In the genomic region with DNA sequence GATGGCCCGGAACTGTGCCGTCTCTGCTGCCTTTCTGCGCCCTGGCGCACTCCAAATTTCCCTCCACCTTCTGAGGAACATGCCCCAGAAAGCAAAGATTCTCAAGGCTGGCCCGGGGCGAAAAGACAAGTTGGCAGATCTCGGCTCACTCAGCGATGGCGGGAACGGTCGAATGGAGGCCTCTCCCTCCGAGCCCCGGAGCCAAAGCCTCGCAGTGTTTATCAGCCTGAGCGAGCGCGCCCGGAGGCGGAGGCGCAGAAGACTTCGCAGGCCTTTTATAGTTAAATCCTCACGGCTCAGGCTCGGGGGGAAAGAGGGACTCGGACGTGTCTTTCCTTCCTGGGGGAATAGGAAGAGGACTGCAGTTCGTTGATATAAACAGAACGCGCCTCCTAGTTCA, we compare ENCODE assay signal across 16 cellular contexts. TPM values are rescaled to one million over a fixed set of nuclear protein-coding genes. Genes with fewer than 3 reads are reported as not detected.
DNase-seq lines count a peak whose midpoint lies in the region; ATAC-seq and TF ChIP-seq lines count a peak whose summit lies in the region.
"Had no signal": no experiment of that assay in that cellular context is flagged by ENCODE, and none has a peak within 500 bp of the region (broad histone marks: within the 10 kb centered on the region; RNA-seq: fewer than 3 reads in every experiment).

No MANE protein-coding gene starts in this region.

- no peak for ATAC-seq in lower lobe of right lung
- no peak for ATAC-seq in HG03175 (IDR thresholded peaks at IDR 0.05; ENCODE audit: unreplicated experiment)

- peaks cover 70% of the 10 kb centered on the region for H3K4me1 Mint-ChIP-seq in HFFc6 (ENCODE audit: low read depth)
- H3K4me1 Mint-ChIP-seq: activated naive CD4-positive, alpha-beta T cell treated with anti-CD3 and anti-CD28 coated beads, Interleukin-2, amount 50 U/mL, for 24 hours had no signal

- no peaks in the 10 kb centered on the region for H3K9me3 ChIP-seq in lower lobe of right lung

- peaks cover 64% of the 10 kb centered on the region for H3K36me3 Mint-ChIP-seq in HFFc6 (ENCODE audit: low read depth)
- H3K36me3 Mint-ChIP-seq: activated naive CD4-positive, alpha-beta T cell treated with anti-CD3 and anti-CD28 coated beads, Interleukin-2, amount 50 U/mL, for 24 hours had no signal

- H3K9me3 Mint-ChIP-seq in HFFc6 = no peaks in the 10 kb centered on the region
- H3K9me3 Mint-ChIP-seq: activated naive CD4-positive, alpha-beta T cell treated with anti-CD3 and anti-CD28 coated beads, Interleukin-2, amount 50 U/mL, for 24 hours; memory B cell had no signal

- peaks cover 4% of the 10 kb centered on the region for H3K27me3 Mint-ChIP-seq in HFFc6 (ENCODE audit: insufficient read depth)

- H3K4me3 ChIP-seq in fibroblast of mammary gland (ENCODE audit: control insufficient read depth, low read depth, low read length) = peak overlapping the region; percentile 12
- peak overlapping the region; percentile 60 for H3K4me3 ChIP-seq in lower lobe of right lung
- H3K4me3 ChIP-seq in urinary bladder (ENCODE audit: low read depth, low read length) = no peak overlapping the region

- intact Hi-C loops in lower lobe of right lung (cut with DNase I) = no loop called here

- H3K27ac Mint-ChIP-seq in HFFc6 = peak overlapping the region; percentile 92
- H3K27ac Mint-ChIP-seq: activated naive CD4-positive, alpha-beta T cell treated with anti-CD3 and anti-CD28 coated beads, Interleukin-2, amount 50 U/mL, for 24 hours; memory B cell; nephron progenitor cell had no signal

- DNase-seq in HFFc6 (no peak), fibroblast of mammary gland (ENCODE audit: low read depth) (peak; percentile 24), lower lobe of right lung (no peak), DMS53 (lab: John Stamatoyannopoulos, UW) (no peak), NCI-H1105 (lab: John Stamatoyannopoulos, UW) (no peak)
- DNase-seq: activated CD4-positive, alpha-beta T cell treated with anti-CD3 and anti-CD28 coated beads, Interleukin-2, amount 50 U/mL, for 1 hour; NCI-H1092; nephron progenitor cell; stimulated activated CD4-positive, alpha-beta T cell treated with anti-CD3 and anti-CD28 coated beads, Interleukin-4, amount 100 ng/mL, for 1 hour; stimulated activated CD8-positive, alpha-beta memory T cell treated with anti-CD3 and anti-CD28 coated beads, Interleukin-4, amount 100 ng/mL, for 48 hours; SW 1271 had no signal

- H3K27ac ChIP-seq in lower lobe of right lung (peak overlapping the region; percentile 85), urinary bladder (ENCODE audit: low read depth) (peak overlapping the region; percentile 87)
- H3K27ac ChIP-seq: KMS-11 had no signal

- peak overlapping the region; percentile 99 for H3K4me3 Mint-ChIP-seq in HFFc6
- H3K4me3 Mint-ChIP-seq: activated naive CD4-positive, alpha-beta T cell treated with anti-CD3 and anti-CD28 coated beads, Interleukin-2, amount 50 U/mL, for 24 hours; memory B cell; nephron progenitor cell had no signal

- H3K27me3 ChIP-seq in lower lobe of right lung (ENCODE audit: low read depth) = peaks cover 99% of the 10 kb centered on the region

- H3K36me3 ChIP-seq in lower lobe of right lung = peaks cover 5% of the 10 kb centered on the region
- H3K36me3 ChIP-seq in urinary bladder (ENCODE audit: insufficient read depth) = no peaks in the 10 kb centered on the region

- WGBS in urinary bladder = 10% methylated on average over 28 of the region's 28 CpGs

- TF ChIP-seq CTCF in HFFc6 (IDR thresholded peaks at IDR 0.05) = no peak
- no peak for TF ChIP-seq CTCF in fibroblast of mammary gland (conservative IDR thresholded peaks at IDR 0.05; ENCODE audit: control insufficient read depth, insufficient read depth, low read depth, low read length)
- TF ChIP-seq CTCF in lower lobe of right lung (IDR thresholded peaks at IDR 0.05) = no peak

- H3K4me1 ChIP-seq in lower lobe of right lung (no peaks in the 10 kb centered on the region), urinary bladder (ENCODE audit: insufficient read depth) (peaks cover 1% of the 10 kb centered on the region)

RNA-seq across cellular contexts. Expression of gene TBX5, which starts 5.5 kb away (rescaled TPM):
- 10 to 100 TPM; 20.7 to 27.8 (median 24.3) TPM for total RNA-seq in HFFc6 (2021; fragmentation: NEBNext Ultra II Directional; extraction: Animal tissue kit (Norgen Biotek cat#: 25700))
- total RNA-seq in lower lobe of right lung (15.7 TPM), urinary bladder (6.2 TPM)
- 12.9 TPM for polyA plus RNA-seq in urinary bladder
